9 cellular contexts compared by ENCODE assay signal in genomic region chr4:125390126-125390525, GRCh38.
DNase-seq lines count a peak whose midpoint lies in the region; ATAC-seq, FAIRE-seq and TF ChIP-seq lines count a peak whose summit lies in the region.
"Had no signal": no experiment of that assay in that cellular context is flagged by ENCODE, and none has a peak within 500 bp of the region (broad histone marks: within the 10 kb centered on the region; RNA-seq: fewer than 3 reads in every experiment).

No MANE protein-coding gene starts in this region.

- H3K9me2 ChIP-seq in MM.1S (replicated peaks; ENCODE audit: insufficient read depth, low read length), result no peaks in the 10 kb centered on the region

- no peak for DNase-seq in Peyer's patch
- peak; percentile 86 for DNase-seq in endothelial cell of umbilical vein (ENCODE audit: low read depth, low spot score)
- DNase-seq in aorta, result no peak
- no peak for DNase-seq in MM.1S
- DNase-seq in activated naive CD8-positive, alpha-beta T cell treated with anti-CD3 and anti-CD28 coated beads, Interleukin-2, amount 50 U/mL, for 24 hours, result no peak
- DNase-seq: NCI-H1417, SHP77 had no signal

- H3K4me2 ChIP-seq in endothelial cell of umbilical vein (ENCODE audit: insufficient read depth, low read length) (peak overlapping the region; percentile 80), MM.1S (ENCODE audit: low read depth, low read length) (no peak overlapping the region)

- H3F3A ChIP-seq in MM.1S (ENCODE audit: insufficient read depth, low read length), result no peaks in the 10 kb centered on the region

- FAIRE-seq in endothelial cell of umbilical vein (lab: Jason Lieb, UNC), result no peak

- dilution Hi-C loops in endothelial cell of umbilical vein (cut with MboI; ENCODE audit: extremely low pct_ligation_motif_present, low sequenced_read_pairs), result no loop called here

- H3K27ac ChIP-seq in Peyer's patch (peak overlapping the region in 3 of 4 donors; percentile 27 to 74 (median 44)), endothelial cell of umbilical vein (ENCODE audit: insufficient read depth, low read depth, low read length) (peak overlapping the region; percentile 60), muscle layer of colon (ENCODE audit: low read depth, low read length) (peak overlapping the region; percentile 40), aorta (ENCODE audit: low read depth in 1 of 2, low read length in 2 of 2) (peak overlapping the region; percentile 33 to 100), MM.1S (ENCODE audit: low read length) (no peak overlapping the region)

- BruUV-seq in endothelial cell of umbilical vein (replicated peaks; lab: Mats Ljungman, UMichigan), result no TSS peak

- CTCF ChIA-PET in endothelial cell of umbilical vein (lab: Charles Lee), result interaction anchor here (0.6 to 1.7 kb wide), 7 partner anchors 13 to 361 kb away, joined by 3 read pairs; no protein-coding TSS in a partner anchor

- H3K9me3 ChIP-seq in Peyer's patch, result no peaks in the 10 kb centered on the region
- H3K9me3 ChIP-seq in endothelial cell of umbilical vein (replicated peaks; ENCODE audit: control insufficient read depth, insufficient read depth, low read length), result no peaks in the 10 kb centered on the region
- no peaks in the 10 kb centered on the region for H3K9me3 ChIP-seq in muscle layer of colon (ENCODE audit: low read length)
- H3K9me3 ChIP-seq in aorta (ENCODE audit: control insufficient read depth, low read length), result no peaks in the 10 kb centered on the region
- H3K9me3 ChIP-seq in MM.1S (replicated peaks; ENCODE audit: insufficient read depth, low read length), result no peaks in the 10 kb centered on the region

- no peaks in the 10 kb centered on the region for H3K27me3 ChIP-seq in Peyer's patch
- H3K27me3 ChIP-seq in endothelial cell of umbilical vein (ENCODE audit: control insufficient read depth in 2 of 2, insufficient read depth in 2 of 2, low read length in 2 of 2), result no peaks in the 10 kb centered on the region
- no peaks in the 10 kb centered on the region for H3K27me3 ChIP-seq in muscle layer of colon (ENCODE audit: control insufficient read depth in 1 of 2, insufficient read depth in 2 of 2, low read length in 2 of 2)
- no peaks in the 10 kb centered on the region for H3K27me3 ChIP-seq in aorta (ENCODE audit: control insufficient read depth in 1 of 2, insufficient read depth in 2 of 2, low read length in 1 of 2)
- H3K27me3 ChIP-seq in MM.1S (replicated peaks; ENCODE audit: insufficient read depth, low read length), result no peaks in the 10 kb centered on the region

- no peak for TF ChIP-seq POLR2A in Peyer's patch (IDR thresholded peaks at IDR 0.05)
- no peak for TF ChIP-seq POLR2A in endothelial cell of umbilical vein (IDR thresholded peaks at IDR 0.05; ENCODE audit: low read depth, low read length)

- H3K79me2 ChIP-seq in endothelial cell of umbilical vein (ENCODE audit: control insufficient read depth, insufficient read depth, low read length) (peaks cover 3% of the 10 kb centered on the region), MM.1S (ENCODE audit: low read length) (no peaks in the 10 kb centered on the region)

- peak overlapping the region; percentile 55 for H3K9ac ChIP-seq in endothelial cell of umbilical vein (replicated peaks; ENCODE audit: extremely low read depth, insufficient read depth, low read length)
- H3K9ac ChIP-seq in muscle layer of colon (ENCODE audit: low read length), result no peak overlapping the region
- no peak overlapping the region for H3K9ac ChIP-seq in MM.1S (ENCODE audit: low read length)

- no peak overlapping the region for H3K27ac Mint-ChIP-seq in activated naive CD8-positive, alpha-beta T cell treated with anti-CD3 and anti-CD28 coated beads, Interleukin-2, amount 50 U/mL, for 24 hours

- H3K4me1 ChIP-seq in Peyer's patch (no peaks in the 10 kb centered on the region), endothelial cell of umbilical vein (ENCODE audit: control insufficient read depth, extremely low read depth, insufficient read depth, low read length) (peaks cover 38% of the 10 kb centered on the region), muscle layer of colon (ENCODE audit: insufficient read depth, low read length) (peaks cover 25% of the 10 kb centered on the region), aorta (ENCODE audit: control insufficient read depth in 1 of 2, insufficient read depth in 2 of 2, low read length in 2 of 2) (peaks cover 0 to 2% of the 10 kb centered on the region in 2 donors), MM.1S (ENCODE audit: low read length) (no peaks in the 10 kb centered on the region)

- intact Hi-C loops in endothelial cell of umbilical vein (cut with micrococcal nuclease) (loop anchor here (1.0 to 10.0 kb wide), 4 partner anchors 67 to 955 kb away; no protein-coding TSS in a partner anchor), aorta (cut with DNase I) (loop anchor here (5.0 kb wide), 1 partner anchor 73 kb away; no protein-coding TSS in a partner anchor)

- no peaks in the 10 kb centered on the region for H3K9me3 Mint-ChIP-seq in activated naive CD8-positive, alpha-beta T cell treated with anti-CD3 and anti-CD28 coated beads, Interleukin-2, amount 50 U/mL, for 24 hours

- TF ChIP-seq CTCF in Peyer's patch (IDR thresholded peaks at IDR 0.05) (no peak), endothelial cell of umbilical vein (IDR thresholded peaks at IDR 0.05; ENCODE audit: extremely low read depth in 1 of 2, insufficient read depth in 1 of 2, low read depth in 1 of 2, low read length in 2 of 2) (no peak), MM.1S (IDR thresholded peaks at IDR 0.05; ENCODE audit: low read length) (no peak)

- H3K4me3 ChIP-seq in Peyer's patch (no peak overlapping the region), endothelial cell of umbilical vein (replicated peaks in 1 of 3; ENCODE audit: insufficient read depth in 1 of 3, low read depth in 1 of 3, low read length in 3 of 3) (peak overlapping the region in 1 of 3 experiments; percentile 18), muscle layer of colon (ENCODE audit: low read depth in 1 of 2, low read length in 2 of 2) (peak overlapping the region in 1 of 2 donors; percentile 2), aorta (ENCODE audit: low read length in 2 of 2) (peak overlapping the region in 1 of 2 donors; percentile 26), MM.1S (ENCODE audit: low read length) (no peak overlapping the region)

- no peaks in the 10 kb centered on the region for H3K9me1 ChIP-seq in endothelial cell of umbilical vein (replicated peaks; ENCODE audit: control insufficient read depth, extremely low read depth, insufficient read depth, low read length)

- H4K20me1 ChIP-seq in endothelial cell of umbilical vein (replicated peaks; ENCODE audit: control insufficient read depth, extremely low read depth, insufficient read depth, low read length) (no peaks in the 10 kb centered on the region), MM.1S (ENCODE audit: insufficient read depth, low read length) (no peaks in the 10 kb centered on the region)

- ATAC-seq in aorta (ENCODE audit: low FRiP score) (peak; percentile 76), HG03457 (IDR thresholded peaks at IDR 0.05; ENCODE audit: unreplicated experiment) (no peak)
- no peak for ATAC-seq in activated naive CD8-positive, alpha-beta T cell treated with anti-CD3 and anti-CD28 coated beads, Interleukin-2, amount 50 U/mL, for 24 hours

- H3K4me3 Mint-ChIP-seq in activated naive CD8-positive, alpha-beta T cell treated with anti-CD3 and anti-CD28 coated beads, Interleukin-2, amount 50 U/mL, for 24 hours, result no peak overlapping the region

- POLR2A ChIA-PET in endothelial cell of umbilical vein (lab: Charles Lee), result no interaction called here

- H3K36me3 ChIP-seq in Peyer's patch (no peaks in the 10 kb centered on the region), endothelial cell of umbilical vein (ENCODE audit: control insufficient read depth in 2 of 2, extremely low read depth in 1 of 2, insufficient read depth in 2 of 2, low read length in 2 of 2) (no peaks in the 10 kb centered on the region), muscle layer of colon (ENCODE audit: insufficient read depth, low read length) (no peaks in the 10 kb centered on the region), aorta (ENCODE audit: control insufficient read depth in 1 of 2, insufficient read depth in 2 of 2, low read length in 1 of 2) (no peaks in the 10 kb centered on the region), MM.1S (replicated peaks; ENCODE audit: insufficient read depth, low read length) (no peaks in the 10 kb centered on the region)

- H3K36me3 Mint-ChIP-seq in activated naive CD8-positive, alpha-beta T cell treated with anti-CD3 and anti-CD28 coated beads, Interleukin-2, amount 50 U/mL, for 24 hours (ENCODE audit: low read depth), result no peaks in the 10 kb centered on the region

- no peaks in the 10 kb centered on the region for H3K4me1 Mint-ChIP-seq in activated naive CD8-positive, alpha-beta T cell treated with anti-CD3 and anti-CD28 coated beads, Interleukin-2, amount 50 U/mL, for 24 hours

- WGBS in aorta, 2 donors, result 12 to 18% methylated on average over 4 of the region's 4 CpGs

- no peaks in the 10 kb centered on the region for H3K27me3 Mint-ChIP-seq in activated naive CD8-positive, alpha-beta T cell treated with anti-CD3 and anti-CD28 coated beads, Interleukin-2, amount 50 U/mL, for 24 hours

- H2AFZ ChIP-seq in endothelial cell of umbilical vein (ENCODE audit: low read depth, low read length) (no peak overlapping the region), MM.1S (ENCODE audit: low read length) (no peak overlapping the region)

TF ChIP-seq in endothelial cell of umbilical vein, 7 proteins besides CTCF, POLR2A, EP300 and RAD21:
- TF ChIP-seq JUN (IDR thresholded peaks at IDR 0.05; ENCODE audit: borderline replicate concordance, insufficient read depth, insufficient read length, low read depth) (no peak), POLR2AphosphoS5 (IDR thresholded peaks at IDR 0.05; ENCODE audit: insufficient read depth, low read depth, low read length) (peak; percentile 49), MYC (IDR thresholded peaks at IDR 0.05; ENCODE audit: low read depth, low read length) (no peak), GATA2 (IDR thresholded peaks at IDR 0.05; ENCODE audit: insufficient read depth, insufficient read length, low read depth, low read length) (peak; percentile 96), MAX (IDR thresholded peaks at IDR 0.05; ENCODE audit: insufficient read depth, insufficient read length) (no peak), FOS (IDR thresholded peaks at IDR 0.05; ENCODE audit: borderline replicate concordance, insufficient read depth, low read length) (no peak), EZH2 (IDR thresholded peaks at IDR 0.05; ENCODE audit: borderline replicate concordance, low read depth, low read length, severe bottlenecking) (no peak)
